In the genomic region with DNA sequence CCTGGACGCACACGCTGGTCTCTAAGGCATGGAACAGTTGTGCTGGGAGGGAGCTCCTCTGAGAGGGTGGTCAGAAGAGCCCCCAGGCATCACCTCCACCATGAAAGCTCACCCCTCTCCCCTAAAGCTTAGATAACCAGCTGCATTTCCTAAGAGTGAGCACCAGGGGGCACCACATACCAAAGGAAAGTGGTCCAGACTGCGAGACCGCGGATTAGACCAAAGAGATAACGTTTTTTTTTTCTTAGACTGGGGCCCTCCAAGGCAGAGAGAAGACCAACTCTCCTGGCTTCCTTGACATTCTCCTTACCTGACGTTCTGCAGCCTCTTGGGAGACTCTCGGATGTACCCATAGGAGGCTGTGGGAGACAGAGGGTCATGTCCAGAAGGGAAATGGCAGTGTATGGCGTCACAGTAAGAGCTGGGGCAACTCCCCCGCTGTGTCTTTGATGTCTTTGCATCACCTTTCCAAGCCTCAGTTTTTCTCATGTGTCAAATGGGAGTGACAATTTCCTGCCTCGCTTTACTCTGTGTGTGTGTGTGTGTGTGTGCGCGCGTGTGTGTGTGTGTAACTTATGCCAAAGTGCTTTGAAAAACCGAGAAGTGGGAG, we compare ENCODE assay signal across 8 cellular contexts. TPM values are rescaled to one million over a fixed set of nuclear protein-coding genes. Genes with fewer than 3 reads are reported as not detected.
DNase-seq lines count a peak whose midpoint lies in the region; ATAC-seq and TF ChIP-seq lines count a peak whose summit lies in the region.

No MANE protein-coding gene starts in this region.

- no peaks in the 10 kb centered on the region for H3K27me3 ChIP-seq in KMS-11 (ENCODE audit: insufficient read depth, low read depth)
- H3K27me3 ChIP-seq in psoas muscle (ENCODE audit: insufficient read depth in 3 of 3, low read length in 2 of 3) = no peaks in the 10 kb centered on the region
- no peaks in the 10 kb centered on the region for H3K27me3 ChIP-seq in uterus

- H4K20me1 ChIP-seq in KMS-11 (ENCODE audit: insufficient read depth) = no peaks in the 10 kb centered on the region

- H3K9me3 ChIP-seq in SK-N-MC (ENCODE audit: low read depth, low read length) (no peaks in the 10 kb centered on the region), psoas muscle (no peaks in the 10 kb centered on the region), uterus (no peaks in the 10 kb centered on the region)

- no peaks in the 10 kb centered on the region for H3K79me2 ChIP-seq in KMS-11 (ENCODE audit: insufficient read depth, low read depth)

- H3K27ac ChIP-seq in KMS-11 (peak overlapping the region; percentile 4; the same call in 1 of the 2 replicates), SK-N-MC (no peak overlapping the region), psoas muscle (no peak overlapping the region), uterus (no peak overlapping the region)

- no peak overlapping the region; the same call in 1 of the 2 replicates for H2AFZ ChIP-seq in KMS-11 (ENCODE audit: low read depth)

- no peaks in the 10 kb centered on the region for H3K27me3 Mint-ChIP-seq in activated naive CD4-positive, alpha-beta T cell treated with anti-CD3 and anti-CD28 coated beads for 36 hours (ENCODE audit: low read depth)
- no peaks in the 10 kb centered on the region for H3K27me3 Mint-ChIP-seq in glutamatergic neuron (ENCODE audit: unreplicated experiment)

- H3K4me3 Mint-ChIP-seq in activated naive CD4-positive, alpha-beta T cell treated with anti-CD3 and anti-CD28 coated beads for 36 hours = peak overlapping the region; percentile 58
- no peak overlapping the region for H3K4me3 Mint-ChIP-seq in glutamatergic neuron (ENCODE audit: unreplicated experiment)

- peaks cover 24% of the 10 kb centered on the region for H3K4me1 Mint-ChIP-seq in activated naive CD4-positive, alpha-beta T cell treated with anti-CD3 and anti-CD28 coated beads for 36 hours (ENCODE audit: low read depth)
- no peaks in the 10 kb centered on the region for H3K4me1 Mint-ChIP-seq in glutamatergic neuron (ENCODE audit: low read depth, unreplicated experiment)

- intact Hi-C loops in activated naive CD4-positive, alpha-beta T cell treated with anti-CD3 and anti-CD28 coated beads for 36 hours (cut with micrococcal nuclease) = loop anchor here (1.0 to 10.0 kb wide), 6 partner anchors 49 to 635 kb away; no protein-coding TSS in a partner anchor
- intact Hi-C loops in psoas muscle (cut with DNase I) (loop anchor here (1.0 to 2.0 kb wide), 3 partner anchors 192 to 435 kb away; no protein-coding TSS in a partner anchor), uterus (cut with DNase I; ENCODE audit: low total_unique reads) (no loop called here)

- CTCF ChIA-PET in activated naive CD4-positive, alpha-beta T cell treated with anti-CD3 and anti-CD28 coated beads for 36 hours (lab: Charles Lee) = interaction anchor here (0.5 to 7.5 kb wide), 63 partner anchors 9 to 633 kb away, joined by 3 to 304 read pairs (median 5); a partner anchor contains a TSS

- no peak for TF ChIP-seq POLR2A in uterus (IDR thresholded peaks at IDR 0.05)

- peak; percentile 91 for TF ChIP-seq CTCF in KMS-11 (conservative IDR thresholded peaks at IDR 0.05; ENCODE audit: low read depth, low read length)
- TF ChIP-seq CTCF in glutamatergic neuron (IDR thresholded peaks at IDR 0.05; ENCODE audit: partially characterized antibody, unreplicated experiment) = peak; percentile 93
- TF ChIP-seq CTCF in psoas muscle (IDR thresholded peaks at IDR 0.05) = peak; percentile 90
- TF ChIP-seq CTCF in uterus (IDR thresholded peaks at IDR 0.05) = peak; percentile 89 to 93 (median 91)

- H3K4me1 ChIP-seq in KMS-11 (ENCODE audit: low read depth, poor library complexity, severe bottlenecking) = peaks cover 74% of the 10 kb centered on the region
- H3K4me1 ChIP-seq in psoas muscle = no peaks in the 10 kb centered on the region
- peaks cover 0 to 3% of the 10 kb centered on the region in 2 donors for H3K4me1 ChIP-seq in uterus

- H3K9me3 Mint-ChIP-seq in activated naive CD4-positive, alpha-beta T cell treated with anti-CD3 and anti-CD28 coated beads for 36 hours = no peaks in the 10 kb centered on the region
- H3K9me3 Mint-ChIP-seq in glutamatergic neuron (ENCODE audit: unreplicated experiment) = no peaks in the 10 kb centered on the region

- H3K27ac Mint-ChIP-seq in activated naive CD4-positive, alpha-beta T cell treated with anti-CD3 and anti-CD28 coated beads for 36 hours = peak overlapping the region; percentile 60
- no peak overlapping the region for H3K27ac Mint-ChIP-seq in glutamatergic neuron (ENCODE audit: unreplicated experiment)

- H3K36me3 ChIP-seq in KMS-11 (ENCODE audit: insufficient read depth) = no peaks in the 10 kb centered on the region
- no peaks in the 10 kb centered on the region for H3K36me3 ChIP-seq in SK-N-MC (ENCODE audit: insufficient read depth, low read length)
- no peaks in the 10 kb centered on the region for H3K36me3 ChIP-seq in psoas muscle (ENCODE audit: insufficient read depth in 1 of 2, low read depth in 1 of 2)
- H3K36me3 ChIP-seq in uterus = no peaks in the 10 kb centered on the region

- H3K4me2 ChIP-seq in KMS-11 = peak overlapping the region; percentile 64

- H3K9ac ChIP-seq in KMS-11 (no peak overlapping the region), SK-N-MC (ENCODE audit: insufficient read length) (no peak overlapping the region)

- 31% methylated on average over 15 of the region's 15 CpGs for WGBS in psoas muscle, 3 donors

- ATAC-seq in psoas muscle (peak; percentile 66 to 85 (median 75)), HG02678 (IDR thresholded peaks at IDR 0.05; ENCODE audit: unreplicated experiment) (no peak)

- no peak overlapping the region for H3K4me3 ChIP-seq in KMS-11 (IDR thresholded peaks at IDR 0.05; ENCODE audit: insufficient read depth, low read depth, low read length)
- H3K4me3 ChIP-seq in SK-N-MC = no peak overlapping the region
- H3K4me3 ChIP-seq in psoas muscle = peak overlapping the region; percentile 10
- H3K4me3 ChIP-seq in uterus = no peak overlapping the region

- DNase-seq in DMS53 treated with DMSO at 0.1 percent for 48 hours (lab: John Stamatoyannopoulos, UW; ENCODE audit: unreplicated experiment) (peak; percentile 55), SK-N-MC (ENCODE audit: low read depth, low spot score) (peak; percentile 42), glutamatergic neuron (peak; percentile 77), psoas muscle (peak; percentile 48 to 69), uterus (peak; percentile 63 to 70)
- peak; percentile 86 for DNase-seq in activated naive CD4-positive, alpha-beta T cell treated with anti-CD3 and anti-CD28 coated beads for 36 hours

- H3K36me3 Mint-ChIP-seq in activated naive CD4-positive, alpha-beta T cell treated with anti-CD3 and anti-CD28 coated beads for 36 hours (ENCODE audit: low read depth) = no peaks in the 10 kb centered on the region
- no peaks in the 10 kb centered on the region for H3K36me3 Mint-ChIP-seq in glutamatergic neuron (ENCODE audit: unreplicated experiment)

RNA-seq across cellular contexts. Expression of a gene that starts 12.3 kb away (rescaled TPM):
- 1 to 10 TPM; 4.3 to 4.6 TPM for total RNA-seq in activated naive CD4-positive, alpha-beta T cell treated with anti-CD3 and anti-CD28 coated beads for 36 hours
- total RNA-seq in glutamatergic neuron (ENCODE audit: unreplicated experiment) (0.47 TPM), psoas muscle (1 to 10 TPM; 1.1 to 3.9 (median 2.1) TPM), uterus (1 to 10 TPM in 2 of 4 donors, under 1 TPM in 1, not detected in 1; 0.29 to 2.6 (median 1.3) TPM)
- polyA plus RNA-seq in psoas muscle = 1 to 10 TPM in 2 of 3 donors, under 1 TPM in 1; 0.05 to 2.0 (median 1.9) TPM

RNA-seq across cellular contexts. Expression of a gene that starts 56.5 kb away (rescaled TPM):
- not detected for total RNA-seq in activated naive CD4-positive, alpha-beta T cell treated with anti-CD3 and anti-CD28 coated beads for 36 hours
- not detected for total RNA-seq in glutamatergic neuron (ENCODE audit: unreplicated experiment)
- under 1 TPM in 3 of 4 donors, not detected in 1; 0.08 to 0.19 (median 0.13) TPM for total RNA-seq in psoas muscle
- polyA plus RNA-seq in psoas muscle = under 1 TPM in 1 of 3 donors, not detected in 2; 0.26 TPM
- total RNA-seq in uterus = under 1 TPM in 2 of 4 donors, not detected in 2; 0.21 to 0.37 TPM
